24 cellular contexts compared by ENCODE assay signal in the genomic region with DNA sequence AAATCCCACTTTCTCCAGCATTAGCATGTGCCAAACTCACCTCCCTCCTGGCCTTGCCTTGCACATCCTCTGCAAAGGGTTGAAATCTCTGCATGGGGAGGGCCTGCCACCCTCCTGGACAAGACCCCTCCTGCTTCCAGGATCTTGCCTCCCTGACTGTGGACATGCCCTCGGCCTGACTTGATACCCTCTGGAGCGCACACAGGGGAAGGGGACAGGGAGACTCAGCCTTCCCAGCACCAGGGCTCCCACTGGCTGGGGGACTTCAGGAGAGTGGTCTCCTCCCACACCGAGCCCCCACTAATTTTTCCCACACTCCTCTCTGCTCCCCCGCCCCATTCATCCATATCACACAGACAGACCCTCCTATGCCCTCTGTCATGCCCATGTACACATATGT. TPM values are rescaled to one million over a fixed set of nuclear protein-coding genes. Genes with fewer than 3 reads are reported as not detected.
A peak's percentile ranks its signal among the peaks of the same experiment; 100 is the strongest.
DNase-seq lines count a peak whose midpoint lies in the region; ATAC-seq and TF ChIP-seq lines count a peak whose summit lies in the region.
"Had no signal": no experiment of that assay in that cellular context is flagged by ENCODE, and none has a peak within 500 bp of the region (broad histone marks: within the 10 kb centered on the region; RNA-seq: fewer than 3 reads in every experiment).

No MANE protein-coding gene starts in this region.

- H3K4me3 ChIP-seq in right atrium auricular region (no peak overlapping the region), coronary artery (no peak overlapping the region), tibial nerve (peak overlapping the region in 1 of 4 donors; percentile 33)
- H3K4me3 ChIP-seq: ovary, SK-N-MC, upper lobe of right lung had no signal

- no peaks in the 10 kb centered on the region for H3K27me3 ChIP-seq in right atrium auricular region
- H3K27me3 ChIP-seq in tibial nerve: no peaks in the 10 kb centered on the region
- H3K27me3 ChIP-seq: ovary, upper lobe of right lung had no signal

- H3K27me3 Mint-ChIP-seq in nephron (ENCODE audit: low read depth): peaks cover 11% of the 10 kb centered on the region
- H3K27me3 Mint-ChIP-seq in activated CD8-positive, alpha-beta T cell treated with anti-CD3 and anti-CD28 coated beads, Interleukin-2, amount 10 ng/mL, durations not matched to agents 7 days and 5 days (ENCODE audit: low read depth): no peaks in the 10 kb centered on the region
- H3K27me3 Mint-ChIP-seq: activated CD4-positive, alpha-beta memory T cell treated with anti-CD3 and anti-CD28 coated beads for 36 hours had no signal

- H3K9me3 Mint-ChIP-seq in nephron: no peaks in the 10 kb centered on the region
- H3K9me3 Mint-ChIP-seq in activated CD8-positive, alpha-beta T cell treated with anti-CD3 and anti-CD28 coated beads, Interleukin-2, amount 10 ng/mL, durations not matched to agents 7 days and 5 days (ENCODE audit: insufficient read depth): no peaks in the 10 kb centered on the region
- H3K9me3 Mint-ChIP-seq: activated CD4-positive, alpha-beta memory T cell treated with anti-CD3 and anti-CD28 coated beads for 36 hours had no signal

- no peak overlapping the region for H3K4me3 Mint-ChIP-seq in nephron
- no peak overlapping the region for H3K4me3 Mint-ChIP-seq in activated CD8-positive, alpha-beta T cell treated with anti-CD3 and anti-CD28 coated beads, Interleukin-2, amount 10 ng/mL, durations not matched to agents 7 days and 5 days
- H3K4me3 Mint-ChIP-seq: activated CD4-positive, alpha-beta memory T cell treated with anti-CD3 and anti-CD28 coated beads for 36 hours had no signal

- TF ChIP-seq POLR2A in tibial nerve (IDR thresholded peaks at IDR 0.05): no peak

- TF ChIP-seq CTCF in right atrium auricular region (IDR thresholded peaks at IDR 0.05) (no peak), coronary artery (IDR thresholded peaks at IDR 0.05) (no peak), nephron (IDR thresholded peaks at IDR 0.05; ENCODE audit: unreplicated experiment in 3 of 3) (no peak), tibial nerve (IDR thresholded peaks at IDR 0.05) (no peak)

- CTCF ChIA-PET in activated CD8-positive, alpha-beta T cell treated with anti-CD3 and anti-CD28 coated beads, Interleukin-2, amount 10 ng/mL, durations not matched to agents 7 days and 5 days (lab: Charles Lee): no interaction called here

- peaks cover 79% of the 10 kb centered on the region for H3K4me1 Mint-ChIP-seq in nephron
- peaks cover 30% of the 10 kb centered on the region for H3K4me1 Mint-ChIP-seq in activated CD8-positive, alpha-beta T cell treated with anti-CD3 and anti-CD28 coated beads, Interleukin-2, amount 10 ng/mL, durations not matched to agents 7 days and 5 days (ENCODE audit: low read depth)

- H3K9me3 ChIP-seq in right atrium auricular region (no peaks in the 10 kb centered on the region), tibial nerve (no peaks in the 10 kb centered on the region)
- H3K9me3 ChIP-seq: ovary, upper lobe of right lung had no signal

- DNase-seq in Right ventricle myocardium inferior (ENCODE audit: missing footprints) (peak; percentile 11), right atrium auricular region (ENCODE audit: low spot score) (no peak), coronary artery (ENCODE audit: low spot score) (no peak), tibial nerve (ENCODE audit: low spot score in 2 of 2) (no peak)
- DNase-seq in activated CD8-positive, alpha-beta memory T cell treated with anti-CD3 and anti-CD28 coated beads for 24 hours: no peak
- no peak for DNase-seq in activated CD8-positive, alpha-beta T cell treated with anti-CD3 and anti-CD28 coated beads, Interleukin-2, amount 10 ng/mL, durations not matched to agents 7 days and 5 days
- DNase-seq: activated CD4-positive, alpha-beta memory T cell treated with anti-CD3 and anti-CD28 coated beads for 36 hours; activated CD4-positive, CD25-positive, alpha-beta regulatory T cell; activated naive CD4-positive, alpha-beta T cell treated with Interleukin-2 at 50 U/mL for 16 hours; activated T-cell treated with anti-CD3 and anti-CD28 coated beads, Interleukin-2, amount 50 U/mL, for 1 hour; NCI-H1417; NCI-H510A treated with DMSO at 0.1 percent for 48 hours; NK-92 treated with Interleukin-12 subunit alpha and Interleukin-12 subunit beta, amount 100 ng/mL, for 24 hours; ovary; stimulated activated CD4-positive, alpha-beta T cell treated with anti-CD3 and anti-CD28 coated beads, Interleukin-2, amount 100 ng/mL, for 24 hours; stimulated activated naive CD4-positive, alpha-beta T cell; T-helper 9 cell; upper lobe of right lung had no signal

- TF ChIP-seq EP300 in tibial nerve (IDR thresholded peaks at IDR 0.05): no peak

- WGBS in tibial nerve, 2 donors: 84 to 87% methylated on average over 4 of the region's 4 CpGs

- H3K4me1 ChIP-seq in right atrium auricular region (peaks cover 0 to 33% of the 10 kb centered on the region in 2 donors), tibial nerve (peaks cover 0 to 86% (median 27%) of the 10 kb centered on the region in 4 donors)

- intact Hi-C loops in Right ventricle myocardium inferior (cut with DNase I): no loop called here

- ATAC-seq in Right ventricle myocardium inferior (no peak), HG03097 (IDR thresholded peaks at IDR 0.05; ENCODE audit: low FRiP score, unreplicated experiment) (no peak)
- ATAC-seq in activated CD8-positive, alpha-beta T cell treated with anti-CD3 and anti-CD28 coated beads, Interleukin-2, amount 10 ng/mL, durations not matched to agents 7 days and 5 days: no peak
- ATAC-seq: Panc1, upper lobe of right lung had no signal

- H3K36me3 ChIP-seq in right atrium auricular region (no peaks in the 10 kb centered on the region), tibial nerve (no peaks in the 10 kb centered on the region)
- H3K36me3 ChIP-seq: ovary, upper lobe of right lung had no signal

- peak overlapping the region in 2 of 3 experiments; percentile 80 to 86 for H3K27ac Mint-ChIP-seq in nephron
- H3K27ac Mint-ChIP-seq in activated CD8-positive, alpha-beta T cell treated with anti-CD3 and anti-CD28 coated beads, Interleukin-2, amount 10 ng/mL, durations not matched to agents 7 days and 5 days: no peak overlapping the region
- H3K27ac Mint-ChIP-seq: activated CD4-positive, alpha-beta memory T cell treated with anti-CD3 and anti-CD28 coated beads for 36 hours had no signal

- H3K36me3 Mint-ChIP-seq in nephron (ENCODE audit: low read depth): peaks cover 5% of the 10 kb centered on the region
- H3K36me3 Mint-ChIP-seq in activated CD8-positive, alpha-beta T cell treated with anti-CD3 and anti-CD28 coated beads, Interleukin-2, amount 10 ng/mL, durations not matched to agents 7 days and 5 days (ENCODE audit: low read depth): no peaks in the 10 kb centered on the region
- H3K36me3 Mint-ChIP-seq: activated CD4-positive, alpha-beta memory T cell treated with anti-CD3 and anti-CD28 coated beads for 36 hours had no signal

- H3K27ac ChIP-seq in right atrium auricular region (no peak overlapping the region), coronary artery (peak overlapping the region; percentile 16 to 42), tibial nerve (peak overlapping the region; percentile 52 to 89 (median 70))
- H3K27ac ChIP-seq: C4-2B, HL-60, ovary, SK-N-MC, upper lobe of right lung had no signal

- POLR2A ChIA-PET in activated CD8-positive, alpha-beta T cell treated with anti-CD3 and anti-CD28 coated beads, Interleukin-2, amount 10 ng/mL, durations not matched to agents 7 days and 5 days (lab: Charles Lee): no interaction called here

RNA-seq across cellular contexts. Expression of gene SGCA, which starts 14.3 kb away (rescaled TPM):
- total RNA-seq in Right ventricle myocardium inferior (151 TPM), right atrium auricular region (100 to 1,000 TPM; 120 to 207 TPM), tibial nerve (1 to 10 TPM; 1.8 to 7.8 (median 4.9) TPM)
- not detected for total RNA-seq in activated CD8-positive, alpha-beta T cell treated with anti-CD3 and anti-CD28 coated beads, Interleukin-2, amount 10 ng/mL, durations not matched to agents 7 days and 5 days

RNA-seq across cellular contexts. Expression of gene COL1A1, which starts 21.4 kb away (rescaled TPM):
- total RNA-seq in Right ventricle myocardium inferior (28.2 TPM), right atrium auricular region (100 to 1,000 TPM in 1 of 2 donors, 10 to 100 TPM in 1; 19.8 to 180 TPM), tibial nerve (100 to 1,000 TPM in 1 of 4 donors, 10 to 100 TPM in 3; 31.5 to 185 (median 73.0) TPM)
- under 1 TPM; 0.18 to 0.26 TPM for total RNA-seq in activated CD8-positive, alpha-beta T cell treated with anti-CD3 and anti-CD28 coated beads, Interleukin-2, amount 10 ng/mL, durations not matched to agents 7 days and 5 days

RNA-seq across cellular contexts. Expression of gene PPP1R9B, which starts 29.6 kb away (rescaled TPM):
- total RNA-seq in Right ventricle myocardium inferior (38.4 TPM), right atrium auricular region (10 to 100 TPM; 16.9 to 24.2 TPM), tibial nerve (10 to 100 TPM; 28.4 to 54.9 (median 36.9) TPM)
- 100 to 1,000 TPM; 113 to 115 TPM for total RNA-seq in activated CD8-positive, alpha-beta T cell treated with anti-CD3 and anti-CD28 coated beads, Interleukin-2, amount 10 ng/mL, durations not matched to agents 7 days and 5 days

RNA-seq across cellular contexts. Expression of gene SAMD14, which starts 50.1 kb away (rescaled TPM):
- total RNA-seq in Right ventricle myocardium inferior (1.7 TPM), right atrium auricular region (1 to 10 TPM in 1 of 2 donors, under 1 TPM in 1; 0.78 to 1.1 TPM), tibial nerve (1 to 10 TPM in 2 of 4 donors, under 1 TPM in 2; 0.63 to 1.5 (median 1.1) TPM)
- under 1 TPM; 0.50 to 0.55 TPM for total RNA-seq in activated CD8-positive, alpha-beta T cell treated with anti-CD3 and anti-CD28 coated beads, Interleukin-2, amount 10 ng/mL, durations not matched to agents 7 days and 5 days

Comparison
In these comparisons a context has a peak if more than half of its experiments do, and no peak if none do; other contexts are left out.
1. H3K27ac ChIP-seq: peak in coronary artery (2 of 2) and tibial nerve (4 of 4); none in right atrium auricular region (0 of 2).
2. RNA of gene SGCA, which starts 14.3 kb away (total RNA-seq): 120 to 207 TPM in right atrium auricular region and 151 TPM in Right ventricle myocardium inferior (single experiment); 1.8 to 7.8 TPM in tibial nerve and not detected in activated CD8-positive, alpha-beta T cell treated with anti-CD3 and anti-CD28 coated beads, Interleukin-2, amount 10 ng/mL, durations not matched to agents 7 days and 5 days; every median in the first group is over 10 times any median in the second.
3. RNA of gene COL1A1, which starts 21.4 kb away (total RNA-seq): 19.8 to 180 TPM in right atrium auricular region, 31.5 to 185 TPM in tibial nerve and 28.2 TPM in Right ventricle myocardium inferior (single experiment); 0.18 to 0.26 TPM in activated CD8-positive, alpha-beta T cell treated with anti-CD3 and anti-CD28 coated beads, Interleukin-2, amount 10 ng/mL, durations not matched to agents 7 days and 5 days; every median in the first group is over 10 times any median in the second.